10 cellular contexts compared by ENCODE assay signal in the genomic region with DNA sequence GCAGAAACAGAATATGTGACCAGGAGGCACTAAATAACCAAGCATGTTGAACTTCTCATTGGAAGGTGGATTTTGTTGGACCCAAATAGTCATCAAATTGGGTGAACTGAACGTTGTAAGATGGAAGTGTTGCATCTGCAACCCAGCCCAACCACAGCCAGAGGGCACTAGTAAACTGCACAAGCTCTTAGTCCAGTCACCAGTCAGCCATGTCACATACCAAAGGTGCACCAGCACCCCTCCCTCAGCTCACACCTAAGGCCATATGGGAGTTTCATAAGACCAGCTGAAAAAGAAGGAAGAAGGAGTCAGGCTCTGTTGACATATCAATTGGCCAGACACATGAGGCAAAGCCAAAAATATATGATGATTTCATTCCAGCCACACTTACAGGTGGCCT.
DNase-seq lines count a peak whose midpoint lies in the region; ATAC-seq, FAIRE-seq and TF ChIP-seq lines count a peak whose summit lies in the region.
"Had no signal": no experiment of that assay in that cellular context is flagged by ENCODE, and none has a peak within 500 bp of the region (broad histone marks: within the 10 kb centered on the region; RNA-seq: fewer than 3 reads in every experiment).

No MANE protein-coding gene starts in this region.

- no peaks in the 10 kb centered on the region for H3K79me2 ChIP-seq in keratinocyte (ENCODE audit: control insufficient read depth, insufficient read depth, low read length)

- dilution Hi-C loops in keratinocyte (cut with MboI; ENCODE audit: extremely low pct_ligation_motif_present, low sequenced_read_pairs) = no loop called here

- no peaks in the 10 kb centered on the region for H3K9me3 ChIP-seq in keratinocyte (ENCODE audit: control insufficient read depth, low read depth, low read length)

- FAIRE-seq in GM12892 (lab: Jason Lieb, UNC) (peak; percentile 36), keratinocyte (lab: Jason Lieb, UNC) (peak; percentile 74)
- FAIRE-seq: GM19239 had no signal

- no peaks in the 10 kb centered on the region for H3K27me3 ChIP-seq in keratinocyte (ENCODE audit: control insufficient read depth, extremely low read depth, insufficient read depth, low read length)
- H3K27me3 ChIP-seq in dorsolateral prefrontal cortex = no peaks in the 10 kb centered on the region

- no peak overlapping the region for H3K27ac ChIP-seq in keratinocyte (ENCODE audit: control insufficient read depth, insufficient read depth, low read length)
- H3K27ac ChIP-seq in dorsolateral prefrontal cortex = no peak overlapping the region

- no peak overlapping the region for H3K4me3 ChIP-seq in HFF-Myc (replicated peaks; ENCODE audit: low read depth, low read length)
- H3K4me3 ChIP-seq in keratinocyte (ENCODE audit: control insufficient read depth in 2 of 3, extremely low read depth in 1 of 3, insufficient read depth in 2 of 3, low read depth in 1 of 3, low read length in 3 of 3) = no peak overlapping the region
- no peak overlapping the region for H3K4me3 ChIP-seq in dorsolateral prefrontal cortex

- TF ChIP-seq CTCF in HFF-Myc (IDR thresholded peaks at IDR 0.05; ENCODE audit: low read depth, low read length, missing control alignments) = peak; percentile 23
- peak; percentile 40 to 82 (median 64) for TF ChIP-seq CTCF in keratinocyte (optimal IDR thresholded peaks at IDR 0.05 in 1 of 3, IDR thresholded peaks at IDR 0.05 in 1 of 3, conservative IDR thresholded peaks at IDR 0.05 in 1 of 3; ENCODE audit: extremely low read depth in 1 of 3, insufficient read depth in 2 of 3, low read length in 3 of 3)
- no peak for TF ChIP-seq CTCF in dorsolateral prefrontal cortex (IDR thresholded peaks at IDR 0.05 in 54 of 56, conservative IDR thresholded peaks at IDR 0.05 in 2 of 56; ENCODE audit: low read depth in 1 of 56, partially characterized antibody in 56 of 56)

- ATAC-seq in HG02610 (IDR thresholded peaks at IDR 0.05; ENCODE audit: unreplicated experiment) = no peak
- ATAC-seq in stimulated activated naive CD8-positive, alpha-beta T cell treated with anti-CD3 and anti-CD28 coated beads, Interleukin-15, Interleukin-2, amounts not matched to agents 100 U/mL and 50 U/mL, for 24 hours = no peak
- ATAC-seq: natural killer cell had no signal

- no peak for DNase-seq in GM12892 (ENCODE audit: insufficient read length)
- DNase-seq in HFF-Myc (ENCODE audit: extremely low read depth, low read depth) = no peak
- DNase-seq in OCI-M1 (lab: John Stamatoyannopoulos, UW) = peak; percentile 32
- DNase-seq in keratinocyte (ENCODE audit: low read depth, low spot score) = no peak
- DNase-seq in dorsolateral prefrontal cortex = no peak
- no peak for DNase-seq in stimulated activated naive CD8-positive, alpha-beta T cell treated with anti-CD3 and anti-CD28 coated beads, Interleukin-15, Interleukin-2, amounts not matched to agents 100 U/mL and 50 U/mL, for 24 hours
- no peak for DNase-seq in NCI-H1092 treated with DMSO at 0.1 percent for 48 hours (lab: John Stamatoyannopoulos, UW)
- DNase-seq: natural killer cell had no signal

- no peak overlapping the region for H3K4me2 ChIP-seq in keratinocyte (ENCODE audit: control insufficient read depth, extremely low read depth, insufficient read depth, low read depth, low read length)

- no peaks in the 10 kb centered on the region for H3K9me1 ChIP-seq in keratinocyte (ENCODE audit: control insufficient read depth, extremely low read depth, insufficient read depth, low read length)

- H4K20me1 ChIP-seq in keratinocyte (ENCODE audit: control insufficient read depth, extremely low read depth, insufficient read depth, low read length) = no peaks in the 10 kb centered on the region

- no peak overlapping the region for H3K9ac ChIP-seq in keratinocyte (ENCODE audit: control insufficient read depth, extremely low read depth, insufficient read depth, low read length)

- no peaks in the 10 kb centered on the region for H3K36me3 ChIP-seq in keratinocyte (ENCODE audit: control insufficient read depth in 2 of 2, extremely low read depth in 1 of 2, insufficient read depth in 2 of 2, low read length in 2 of 2)

- no peak for TF ChIP-seq POLR2A in GM12892 (IDR thresholded peaks at IDR 0.05; ENCODE audit: low read depth, low read length)

- intact Hi-C loops in dorsolateral prefrontal cortex (cut with DNase I) = no loop called here

- H2AFZ ChIP-seq in keratinocyte (ENCODE audit: control insufficient read depth, low read length) = no peak overlapping the region

- no peaks in the 10 kb centered on the region for H3K4me1 ChIP-seq in keratinocyte (ENCODE audit: control insufficient read depth, extremely low read depth, insufficient read depth, low read length)

Comparison
In these comparisons a context has a peak if more than half of its experiments do, and no peak if none do; other contexts are left out.
1. CTCF ChIP-seq: peak in HFF-Myc (single experiment) and keratinocyte (3 of 3); none in dorsolateral prefrontal cortex (0 of 56).